In the genomic region with DNA sequence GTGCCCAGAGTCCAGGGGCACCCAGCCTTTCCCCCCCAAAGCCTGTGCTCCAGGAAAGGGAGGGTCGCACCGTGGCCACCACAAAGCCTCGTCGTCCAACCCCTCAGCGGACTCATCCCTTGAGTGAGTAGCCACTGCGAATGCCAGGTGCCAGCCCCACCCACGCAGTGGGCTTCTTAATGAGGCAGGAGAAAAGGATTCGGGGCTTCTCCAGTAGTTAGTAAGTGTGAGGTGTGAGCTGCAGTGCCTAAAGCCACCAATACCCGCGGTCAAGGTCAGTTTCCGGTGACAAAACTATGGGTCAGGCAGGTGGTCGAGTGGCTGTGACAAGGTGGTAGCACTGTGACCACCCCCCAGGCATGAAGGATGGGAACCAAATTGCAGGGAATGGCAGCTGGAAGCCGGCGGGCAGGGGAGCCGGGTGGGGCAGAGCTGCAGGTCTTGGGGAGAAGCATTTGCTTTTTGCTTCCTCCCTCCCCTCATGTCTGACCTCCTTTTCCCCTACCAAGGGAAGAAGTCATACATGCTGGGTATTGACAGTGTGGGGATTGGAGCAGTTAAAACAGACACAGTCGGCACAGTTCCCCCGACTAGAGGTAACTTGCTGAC, we compare ENCODE assay signal across 9 cellular contexts. TPM values are rescaled to one million over a fixed set of nuclear protein-coding genes. Genes with fewer than 3 reads are reported as not detected.
DNase-seq lines count a peak whose midpoint lies in the region; ATAC-seq, FAIRE-seq and TF ChIP-seq lines count a peak whose summit lies in the region.
"Had no signal": no experiment of that assay in that cellular context is flagged by ENCODE, and none has a peak within 500 bp of the region (broad histone marks: within the 10 kb centered on the region; RNA-seq: fewer than 3 reads in every experiment).

No MANE protein-coding gene starts in this region.

- H3K27me3 ChIP-seq in astrocyte (ENCODE audit: insufficient read depth, low read length) = no peaks in the 10 kb centered on the region
- no peaks in the 10 kb centered on the region for H3K27me3 ChIP-seq in skeletal muscle satellite cell (ENCODE audit: control insufficient read depth, insufficient read depth, low read length)

- H3K9me3 Mint-ChIP-seq in activated CD4-positive, alpha-beta T cell treated with anti-CD3 and anti-CD28 coated beads for 36 hours (ENCODE audit: low read depth) = no peaks in the 10 kb centered on the region
- H3K9me3 Mint-ChIP-seq in astrocyte (ENCODE audit: unreplicated experiment) = no peaks in the 10 kb centered on the region

- ATAC-seq in activated CD4-positive, alpha-beta T cell treated with anti-CD3 and anti-CD28 coated beads for 36 hours = peak; percentile 32
- ATAC-seq in HG02870 (IDR thresholded peaks at IDR 0.05; ENCODE audit: unreplicated experiment) = peak; percentile 2

- H3K4me1 ChIP-seq in astrocyte (ENCODE audit: insufficient read depth, low read length) = peaks cover 3% of the 10 kb centered on the region
- peaks cover 8% of the 10 kb centered on the region for H3K4me1 ChIP-seq in skeletal muscle satellite cell (ENCODE audit: control insufficient read depth, insufficient read depth, low read length)

- intact Hi-C loops in activated CD4-positive, alpha-beta T cell treated with anti-CD3 and anti-CD28 coated beads for 36 hours (cut with DNase I, micrococcal nuclease) = loop anchor here in 1 of 2 experiments (10.0 kb wide), 2 partner anchors 725 to 1205 kb away; no protein-coding TSS in a partner anchor

- no peak overlapping the region for H3K9ac ChIP-seq in astrocyte (ENCODE audit: low read length)
- no peak overlapping the region for H3K9ac ChIP-seq in skeletal muscle satellite cell (ENCODE audit: low read depth, low read length)

- no peak overlapping the region for H3K27ac Mint-ChIP-seq in activated CD4-positive, alpha-beta T cell treated with anti-CD3 and anti-CD28 coated beads for 36 hours
- H3K27ac Mint-ChIP-seq in astrocyte (ENCODE audit: unreplicated experiment) = no peak overlapping the region

- no peak overlapping the region for H3K27ac ChIP-seq in astrocyte (ENCODE audit: low read depth, low read length)

- POLR2A ChIA-PET in activated CD4-positive, alpha-beta T cell treated with anti-CD3 and anti-CD28 coated beads for 36 hours (lab: Charles Lee) = no interaction called here

- H3K4me3 ChIP-seq in astrocyte (ENCODE audit: insufficient read depth, low read depth, low read length) (peak overlapping the region; percentile 11), skeletal muscle satellite cell (ENCODE audit: low read length) (peak overlapping the region; percentile 56)

- no peaks in the 10 kb centered on the region for H3K27me3 Mint-ChIP-seq in activated CD4-positive, alpha-beta T cell treated with anti-CD3 and anti-CD28 coated beads for 36 hours
- H3K27me3 Mint-ChIP-seq in astrocyte (ENCODE audit: low read depth, unreplicated experiment) = no peaks in the 10 kb centered on the region

- peaks cover 7% of the 10 kb centered on the region for H3K79me2 ChIP-seq in astrocyte (ENCODE audit: insufficient read depth, low read length)

- H3K4me3 Mint-ChIP-seq in activated CD4-positive, alpha-beta T cell treated with anti-CD3 and anti-CD28 coated beads for 36 hours = peak overlapping the region; percentile 51
- H3K4me3 Mint-ChIP-seq in astrocyte (ENCODE audit: unreplicated experiment) = no peak overlapping the region

- no peak for TF ChIP-seq CTCF in astrocyte (IDR thresholded peaks at IDR 0.05; ENCODE audit: insufficient read depth, low read depth, low read length)

- peaks cover 48% of the 10 kb centered on the region for H3K4me1 Mint-ChIP-seq in activated CD4-positive, alpha-beta T cell treated with anti-CD3 and anti-CD28 coated beads for 36 hours
- peaks cover 8% of the 10 kb centered on the region for H3K4me1 Mint-ChIP-seq in astrocyte (ENCODE audit: low read depth, unreplicated experiment)

- no peak overlapping the region for H2AFZ ChIP-seq in astrocyte (ENCODE audit: low read depth, low read length)

- peaks cover 30% of the 10 kb centered on the region for H3K36me3 Mint-ChIP-seq in activated CD4-positive, alpha-beta T cell treated with anti-CD3 and anti-CD28 coated beads for 36 hours (ENCODE audit: low read depth)
- peaks cover 12% of the 10 kb centered on the region for H3K36me3 Mint-ChIP-seq in astrocyte (ENCODE audit: low read depth, unreplicated experiment)

- H3K4me2 ChIP-seq in astrocyte (ENCODE audit: low read length) = peak overlapping the region; percentile 75
- H3K4me2 ChIP-seq in skeletal muscle satellite cell (ENCODE audit: low read length) = peak overlapping the region; percentile 70

- no peak for DNase-seq in activated CD4-positive, alpha-beta T cell treated with anti-CD3 and anti-CD28 coated beads for 36 hours
- no peak for DNase-seq in activated CD4-positive, alpha-beta T cell treated with anti-CD3 and anti-CD28 coated beads for 1 hour
- DNase-seq in astrocyte (ENCODE audit: low read depth) (no peak), HuH-7.5 (ENCODE audit: low spot score) (no peak), DMS79 (lab: John Stamatoyannopoulos, UW) (no peak), NCI-H446 treated with DMSO at 0.1 percent for 48 hours (lab: John Stamatoyannopoulos, UW) (no peak)

- CTCF ChIA-PET in activated CD4-positive, alpha-beta T cell treated with anti-CD3 and anti-CD28 coated beads for 36 hours (lab: Charles Lee) = no interaction called here

- FAIRE-seq in astrocyte (lab: Jason Lieb, UNC) = no peak
- FAIRE-seq: urothelium cell line had no signal

- no peaks in the 10 kb centered on the region for H3K9me3 ChIP-seq in astrocyte (ENCODE audit: insufficient read depth, low read depth, low read length)
- H3K9me3 ChIP-seq in skeletal muscle satellite cell (replicated peaks; ENCODE audit: low read length) = no peaks in the 10 kb centered on the region

- H4K20me1 ChIP-seq in astrocyte (ENCODE audit: insufficient read depth, low read length) = peaks cover 46% of the 10 kb centered on the region

- H3K36me3 ChIP-seq in astrocyte (ENCODE audit: insufficient read depth, low read length) = peaks cover 24% of the 10 kb centered on the region
- peaks cover 31% of the 10 kb centered on the region for H3K36me3 ChIP-seq in skeletal muscle satellite cell (ENCODE audit: insufficient read depth, low read length)

RNA-seq across cellular contexts. Expression of gene RAN, which starts 8.0 kb away (rescaled TPM):
- total RNA-seq in activated CD4-positive, alpha-beta T cell treated with anti-CD3 and anti-CD28 coated beads for 36 hours = 1,000 to 10,000 TPM; 1,919 to 2,242 TPM
- total RNA-seq in astrocyte = 795 and 872 TPM in 2 replicates
- total RNA-seq in skeletal muscle satellite cell (2012; rRNA removed) = 838 and 860 TPM in 2 replicates

RNA-seq across cellular contexts. Expression of gene STX2, which starts 40.8 kb away (rescaled TPM):
- 10 to 100 TPM; 13.1 to 16.2 TPM for total RNA-seq in activated CD4-positive, alpha-beta T cell treated with anti-CD3 and anti-CD28 coated beads for 36 hours
- 30.5 and 33.0 TPM in 2 replicates for total RNA-seq in astrocyte
- 27.6 and 29.9 TPM in 2 replicates for total RNA-seq in skeletal muscle satellite cell (2012; rRNA removed)
